20 cellular contexts compared by ENCODE assay signal in genomic region chr9:99040254-99040653, GRCh38.
DNase-seq lines count a peak whose midpoint lies in the region; ATAC-seq and TF ChIP-seq lines count a peak whose summit lies in the region.
"Had no signal": no experiment of that assay in that cellular context is flagged by ENCODE, and none has a peak within 500 bp of the region (broad histone marks: within the 10 kb centered on the region; RNA-seq: fewer than 3 reads in every experiment).

No MANE protein-coding gene starts in this region.

- H3K27ac Mint-ChIP-seq in CD14-positive monocyte, result peak overlapping the region; percentile 87 to 94 (median 92)

- peak overlapping the region; percentile 36 for H3K27ac ChIP-seq in RWPE2 (ENCODE audit: poor library complexity, severe bottlenecking)
- H3K27ac ChIP-seq in foreskin keratinocyte, result no peak overlapping the region
- H3K27ac ChIP-seq: ascending aorta, prostate gland, VCaP had no signal

- peaks cover 7% of the 10 kb centered on the region for H3K4me1 ChIP-seq in RWPE2 (ENCODE audit: insufficient read depth, poor library complexity, severe bottlenecking)
- peaks cover 7% of the 10 kb centered on the region for H3K4me1 ChIP-seq in foreskin keratinocyte
- H3K4me1 ChIP-seq: ascending aorta, prostate gland had no signal

- H3K27me3 ChIP-seq in RWPE2 (ENCODE audit: insufficient read depth, poor library complexity, severe bottlenecking), result no peaks in the 10 kb centered on the region
- H3K27me3 ChIP-seq in foreskin keratinocyte, result no peaks in the 10 kb centered on the region
- H3K27me3 ChIP-seq: ascending aorta had no signal

- H3K4me3 ChIP-seq in RWPE2 (ENCODE audit: severe bottlenecking), result no peak overlapping the region
- H3K4me3 ChIP-seq: ascending aorta, prostate gland, spleen had no signal

- peaks cover 44% of the 10 kb centered on the region for H3K4me1 Mint-ChIP-seq in CD14-positive monocyte

- H3K9me3 Mint-ChIP-seq in CD14-positive monocyte, result peaks cover 12 to 19% (median 16%) of the 10 kb centered on the region in 7 donors

- H3K9me3 ChIP-seq in RWPE2 (ENCODE audit: severe bottlenecking), result no peaks in the 10 kb centered on the region
- H3K9me3 ChIP-seq: prostate gland had no signal

- DNase-seq in CD14-positive monocyte (ENCODE audit: low spot score) (no peak), RWPE2 (ENCODE audit: low spot score) (no peak), foreskin keratinocyte (no peak), retina (peak; percentile 25), NCI-H1930 (lab: John Stamatoyannopoulos, UW) (no peak)
- DNase-seq: activated CD4-positive, alpha-beta memory T cell treated with anti-CD3 and anti-CD28 coated beads for 36 hours; activated naive CD4-positive, alpha-beta T cell; activated T-cell treated with anti-CD3 and anti-CD28 coated beads, Interleukin-2, amount 50 U/mL, for 1 hour; naive B cell; NCI-H1105 treated with DMSO at 0.1 percent for 48 hours; NCI-H526; spleen; substantia nigra; T-helper 2 cell had no signal

- ATAC-seq in RWPE2 (ENCODE audit: low read depth), result no peak
- peak; percentile 37 for ATAC-seq in foreskin keratinocyte
- no peak for ATAC-seq in HG03354 (IDR thresholded peaks at IDR 0.05; ENCODE audit: poor library complexity, severe bottlenecking, unreplicated experiment)
- no peak for ATAC-seq in HG03457 (IDR thresholded peaks at IDR 0.05; ENCODE audit: unreplicated experiment)
- no peak for ATAC-seq in HG02885 (IDR thresholded peaks at IDR 0.05; ENCODE audit: poor library complexity, unreplicated experiment)

- H3K36me3 Mint-ChIP-seq in CD14-positive monocyte, result peaks cover 27 to 40% of the 10 kb centered on the region in 2 donors

- peaks cover 59 to 66% (median 63%) of the 10 kb centered on the region in 3 donors for H3K27me3 Mint-ChIP-seq in CD14-positive monocyte (ENCODE audit: low read depth in 3 of 3)
- H3K27me3 Mint-ChIP-seq: activated CD4-positive, alpha-beta memory T cell treated with anti-CD3 and anti-CD28 coated beads for 36 hours had no signal

- intact Hi-C loops in CD14-positive monocyte (cut with micrococcal nuclease), result no loop called here

- H3K4me3 Mint-ChIP-seq in CD14-positive monocyte, result peak overlapping the region in 1 of 2 donors; percentile 67
- H3K4me3 Mint-ChIP-seq: activated CD4-positive, alpha-beta memory T cell treated with anti-CD3 and anti-CD28 coated beads for 36 hours had no signal

- TF ChIP-seq CTCF in CD14-positive monocyte (IDR thresholded peaks at IDR 0.05), result no peak
- TF ChIP-seq CTCF in RWPE2 (IDR thresholded peaks at IDR 0.05; ENCODE audit: poor library complexity, severe bottlenecking), result no peak
- no peak for TF ChIP-seq CTCF in foreskin keratinocyte (conservative IDR thresholded peaks at IDR 0.05)

- no peaks in the 10 kb centered on the region for H3K36me3 ChIP-seq in RWPE2 (ENCODE audit: low read depth)
- H3K36me3 ChIP-seq: ascending aorta, prostate gland, spleen had no signal
